ENCODE assay signal across 8 cellular contexts in genomic region chr17:29042679-29043538, GRCh38. TPM values are rescaled to one million over a fixed set of nuclear protein-coding genes. Genes with fewer than 3 reads are reported as not detected.
DNase-seq lines count a peak whose midpoint lies in the region; ATAC-seq and TF ChIP-seq lines count a peak whose summit lies in the region.

PIPOX (plus strand) TSS chr17:29043141; CDS start chr17:29043226, 85 bp downstream.

- BruUV-seq in OCI-LY7 (replicated peaks; lab: Mats Ljungman, UMichigan) = no TSS peak

- POLR2A ChIA-PET in OCI-LY7 (lab: Charles Lee) = interaction anchor here (0.7 kb wide), 1 partner anchor 8 kb away, joined by 3 read pairs; no protein-coding TSS in a partner anchor

- CTCF ChIA-PET in OCI-LY7 (lab: Charles Lee; ENCODE audit: unreplicated experiment) = no interaction called here

- H3K4me3 ChIP-seq in OCI-LY7 (ENCODE audit: low read depth, low read length, poor library complexity, severe bottlenecking) (no peak within 1 kb of the TSS), fibroblast of pulmonary artery (replicated peaks; ENCODE audit: low read depth, low read length) (no peak within 1 kb of the TSS), ascending aorta (peak within 1 kb of the TSS in 1 of 2 donors; percentile 19)

- H3K9me3 ChIP-seq in OCI-LY7 (ENCODE audit: low read length) (no peaks in the 10 kb centered on the region), ascending aorta (no peaks in the 10 kb centered on the region)

- H2AFZ ChIP-seq in OCI-LY7 (ENCODE audit: low read length) = no peak within 1 kb of the TSS

- no peak within 1 kb of the TSS for H3K27ac ChIP-seq in OCI-LY7 (ENCODE audit: low read depth, low read length, poor library complexity, severe bottlenecking)
- no peak within 1 kb of the TSS for H3K27ac ChIP-seq in ascending aorta

- H3K4me2 ChIP-seq in OCI-LY7 (ENCODE audit: low read length) = peak within 1 kb of the TSS; percentile 48

- H4K20me1 ChIP-seq in OCI-LY7 (ENCODE audit: insufficient read depth, low read length) = no peaks in the 10 kb centered on the region

- peaks cover 17% of the 10 kb centered on the region for H3K4me1 ChIP-seq in OCI-LY7 (ENCODE audit: insufficient read depth, low read length, poor library complexity, severe bottlenecking)
- no peaks in the 10 kb centered on the region for H3K4me1 ChIP-seq in ascending aorta

- peak; percentile 92 for DNase-seq in CD1c-positive myeloid dendritic cell (ENCODE audit: extremely low spot score)
- peak; percentile 5 for DNase-seq in LoVo (ENCODE audit: low spot score)
- peak; percentile 54 for DNase-seq in OCI-LY7 (ENCODE audit: low spot score)
- DNase-seq in fibroblast of pulmonary artery (ENCODE audit: low read depth) = peak; percentile 66
- DNase-seq in nucleus accumbens (lab: John Stamatoyannopoulos, UW) = peak in 42 of 56 donors; percentile 11 to 81 (median 53)
- no peak for DNase-seq in GM03348 (ENCODE audit: low spot score)
- DNase-seq in ascending aorta (ENCODE audit: low spot score in 2 of 2) = no peak

- H3K9me2 ChIP-seq in OCI-LY7 (ENCODE audit: insufficient read depth, low read length) = no peaks in the 10 kb centered on the region

- H3K36me3 ChIP-seq in OCI-LY7 (ENCODE audit: insufficient read depth, low read length) = no peaks in the 10 kb centered on the region
- no peaks in the 10 kb centered on the region for H3K36me3 ChIP-seq in ascending aorta

- ATAC-seq in HG03521 (IDR thresholded peaks at IDR 0.05; ENCODE audit: unreplicated experiment) = no peak

- intact Hi-C loops in OCI-LY7 (cut with micrococcal nuclease; ENCODE audit: unreplicated experiment) = no loop called here
- intact Hi-C loops in ascending aorta (cut with DNase I) = no loop called here

- H3K79me2 ChIP-seq in OCI-LY7 (ENCODE audit: insufficient read depth, low read depth, low read length) = no peaks in the 10 kb centered on the region

- no peak for TF ChIP-seq CTCF in OCI-LY7 (conservative IDR thresholded peaks at IDR 0.05; ENCODE audit: low read length)
- TF ChIP-seq CTCF in fibroblast of pulmonary artery (IDR thresholded peaks at IDR 0.05; ENCODE audit: low read length, missing control alignments) = peak; percentile 17
- TF ChIP-seq CTCF in ascending aorta (IDR thresholded peaks at IDR 0.05) = no peak

- H3K27me3 ChIP-seq in ascending aorta = no peaks in the 10 kb centered on the region

RNA-seq across cellular contexts. Expression of gene PIPOX, which starts in this region (rescaled TPM):
- 1.3 and 3.8 TPM in 2 replicates for total RNA-seq in OCI-LY7 (2014; rRNA removed; shearing (Covaris generic))
- total RNA-seq in OCI-LY7 (2022) = 4.0 and 4.1 TPM in 2 replicates
- total RNA-seq in ascending aorta = not detected

Comparison
In these comparisons a context has a peak if more than half of its experiments do, and no peak if none do; other contexts are left out.
1. DNase-seq: peak in CD1c-positive myeloid dendritic cell (single experiment), LoVo (single experiment), OCI-LY7 (single experiment), fibroblast of pulmonary artery (single experiment) and nucleus accumbens (42 of 56); none in GM03348 (single experiment) and ascending aorta (0 of 2).